Comparison of ENCODE assay signal across 8 cellular contexts in the genomic region with DNA sequence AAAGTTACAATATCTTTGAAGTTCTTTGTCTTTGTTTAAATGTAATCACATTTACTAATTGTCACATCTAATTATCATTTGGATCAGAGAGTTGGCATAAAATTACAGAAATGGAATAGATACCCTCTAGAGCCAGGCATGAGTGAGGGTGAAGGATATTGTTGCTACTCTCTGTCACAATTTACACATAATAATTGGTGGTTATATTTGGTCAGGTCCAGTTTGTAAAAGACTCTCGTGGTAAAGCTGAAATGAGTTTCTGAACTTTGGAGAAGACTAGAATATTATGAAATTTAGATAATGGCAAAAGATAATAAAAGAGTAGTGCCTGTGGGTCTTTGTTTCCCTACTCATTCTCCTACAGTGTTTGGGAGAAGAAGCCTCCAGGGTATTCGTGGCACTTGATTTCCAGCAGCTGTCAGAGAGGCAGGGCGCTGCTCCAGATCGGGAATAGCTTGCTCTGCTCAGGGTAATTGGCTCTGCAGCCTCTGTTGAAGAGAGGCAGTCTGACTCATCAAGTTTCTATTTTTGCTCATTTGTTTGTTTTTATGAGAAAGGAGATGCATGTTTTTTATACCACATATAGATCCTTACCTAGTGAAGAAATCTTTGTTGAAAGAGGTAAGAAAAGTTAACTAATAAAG.
DNase-seq lines count a peak whose midpoint lies in the region; ATAC-seq, FAIRE-seq and TF ChIP-seq lines count a peak whose summit lies in the region.

No MANE protein-coding gene starts in this region.

- BruUV-seq in PC-9 (replicated peaks; lab: Mats Ljungman, UMichigan): no TSS peak

- no peaks in the 10 kb centered on the region for H3F3A ChIP-seq in PC-9 (ENCODE audit: insufficient read depth, low read depth)

- H3K27ac ChIP-seq in PC-9: no peak overlapping the region

- no peak overlapping the region for H3K4me3 ChIP-seq in PC-9

- ATAC-seq in Right ventricle myocardium superior (ENCODE audit: poor library complexity): peak; percentile 99

- POLR2A ChIA-PET in HEK293T (lab: Yijun Ruan, JAX) (no interaction called here), PC-9 (lab: Charles Lee; ENCODE audit: unreplicated experiment) (no interaction called here)

- no peaks in the 10 kb centered on the region for H4K20me1 ChIP-seq in PC-9 (ENCODE audit: insufficient read depth)

- intact Hi-C loops in PC-9 (cut with micrococcal nuclease; ENCODE audit: unreplicated experiment): no loop called here
- intact Hi-C loops in Right ventricle myocardium superior (cut with DNase I): no loop called here

- no peak for FAIRE-seq in D721Med (lab: Jason Lieb, UNC)

- no peaks in the 10 kb centered on the region for H3K9me2 ChIP-seq in PC-9 (ENCODE audit: insufficient read depth)

- CTCF ChIA-PET in HEK293T (lab: Yijun Ruan, JAX) (no interaction called here), PC-9 (lab: Charles Lee) (no interaction called here)

- no peaks in the 10 kb centered on the region for H3K9me3 ChIP-seq in PC-9 (ENCODE audit: insufficient read depth, low read depth)

- DNase-seq in HEK293T (ENCODE audit: extremely low spot score) (peak; percentile 8), PC-9 (peak in 1 of 2 experiments; percentile 26), Right ventricle myocardium superior (peak; percentile 68), retina (peak; percentile 47), GM10266 (ENCODE audit: extremely low spot score) (no peak), D721Med (ENCODE audit: insufficient read length, low spot score) (no peak), cerebellar nuclear complex (lab: John Stamatoyannopoulos, UW) (no peak), NCI-H1048 (lab: John Stamatoyannopoulos, UW) (no peak)

- H3K36me3 ChIP-seq in PC-9 (ENCODE audit: low read depth): no peaks in the 10 kb centered on the region

- no peaks in the 10 kb centered on the region for H3K27me3 ChIP-seq in PC-9 (ENCODE audit: insufficient read depth, low read depth)

- no peaks in the 10 kb centered on the region for H3K4me1 ChIP-seq in PC-9 (replicated peaks; ENCODE audit: insufficient read depth)

- TF ChIP-seq CTCF in PC-9 (conservative IDR thresholded peaks at IDR 0.05) (no peak), GM10266 (IDR thresholded peaks at IDR 0.05; ENCODE audit: control insufficient read depth, insufficient read depth, low read depth, missing control alignments) (no peak), D721Med (IDR thresholded peaks at IDR 0.05; ENCODE audit: insufficient read depth, missing control alignments) (no peak)

- no peak overlapping the region for H2AFZ ChIP-seq in PC-9

- no peaks in the 10 kb centered on the region for H3K79me2 ChIP-seq in PC-9 (ENCODE audit: low read depth)

- peak overlapping the region; percentile 5; the same call in 1 of the 2 replicates for H3K4me2 ChIP-seq in PC-9

TF ChIP-seq in HEK293T, 16 proteins besides CTCF, POLR2A, EP300 and RAD21:
- TF ChIP-seq CTBP1 (IDR thresholded peaks at IDR 0.05; ENCODE audit: borderline replicate concordance) (no peak), LEF1 (IDR thresholded peaks at IDR 0.05; ENCODE audit: borderline replicate concordance) (no peak), SP1 (IDR thresholded peaks at IDR 0.05) (no peak), HDGF (IDR thresholded peaks at IDR 0.05; ENCODE audit: borderline replicate concordance) (no peak), L3MBTL2 (conservative IDR thresholded peaks at IDR 0.05) (no peak)

Comparison
In these comparisons a context has a peak if more than half of its experiments do, and no peak if none do; other contexts are left out.
1. DNase-seq: peak in HEK293T (single experiment), Right ventricle myocardium superior (single experiment) and retina (single experiment); none in GM10266 (single experiment), D721Med (single experiment), cerebellar nuclear complex (0 of 2) and NCI-H1048 (single experiment).